Comparison of ENCODE assay signal across 13 cellular contexts in the genomic region with DNA sequence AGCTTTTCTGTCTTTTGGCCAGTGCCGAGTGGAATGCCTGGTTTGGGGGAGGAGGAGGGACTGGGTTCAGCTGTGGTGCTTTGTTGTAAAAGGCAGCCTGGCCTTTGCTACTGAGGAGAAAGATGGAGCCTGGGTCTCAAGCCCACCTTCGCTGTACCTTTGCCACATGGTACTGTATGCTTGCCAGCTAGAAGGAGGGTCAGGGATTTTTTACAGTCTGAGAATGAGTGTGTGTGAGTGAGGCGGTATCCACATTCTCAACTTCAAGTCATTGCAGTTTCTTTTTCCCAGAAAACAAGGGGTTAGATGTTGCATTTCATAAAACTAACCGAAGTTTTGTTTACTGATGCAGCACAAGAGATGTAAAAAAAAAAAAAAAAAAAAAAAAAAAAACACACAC. TPM values are rescaled to one million over a fixed set of nuclear protein-coding genes. Genes with fewer than 3 reads are reported as not detected.
DNase-seq lines count a peak whose midpoint lies in the region; ATAC-seq and TF ChIP-seq lines count a peak whose summit lies in the region.
"Not testable (repeated sequence)": the region's sequence is repeated elsewhere in the genome, so short reads cannot be mapped to it uniquely, and the experiment has no call there.
"Had no signal": no experiment of that assay in that cellular context is flagged by ENCODE, and none has a peak within 500 bp of the region (broad histone marks: within the 10 kb centered on the region; RNA-seq: fewer than 3 reads in every experiment).

No MANE protein-coding gene starts in this region.

- POLR2A ChIA-PET in Caco-2 (lab: Charles Lee), result not testable (repeated sequence)
- POLR2A ChIA-PET in IMR-90 (lab: Charles Lee; ENCODE audit: unreplicated experiment), result interaction anchor here (0.6 kb wide), 1 partner anchor 68 kb away, joined by 3 read pairs; no protein-coding TSS in a partner anchor
- POLR2A ChIA-PET in activated B cell treated with CpG ODN at 0.5 μM for 24 hours (lab: Charles Lee), result interaction anchor here (0.6 to 1.1 kb wide), 2 partner anchors 25 to 33 kb away, joined by 3 to 7 read pairs; no protein-coding TSS in a partner anchor

- ATAC-seq in IMR-90 (ENCODE audit: low read depth); activated B cell treated with CpG ODN at 0.5 μM for 24 hours (ENCODE audit: low read depth): not testable (repeated sequence)
- peak in 1 of 2 donors; percentile 60 for ATAC-seq in activated naive CD4-positive, alpha-beta T cell treated with anti-CD3 and anti-CD28 coated beads, Interleukin-2, amount 50 U/mL, for 72 hours

- not testable (repeated sequence) for H2BK5ac ChIP-seq in IMR-90 (ENCODE audit: low read depth, low read length, poor library complexity, severe bottlenecking)

- H3K36me3 Mint-ChIP-seq in Caco-2 (ENCODE audit: insufficient read depth, unreplicated experiment) (peaks cover 100% of the 10 kb centered on the region), activated B cell treated with CpG ODN at 0.5 μM for 24 hours (ENCODE audit: low read depth) (peaks cover 84% of the 10 kb centered on the region), endothelial cell (ENCODE audit: low read depth, unreplicated experiment) (peaks cover 58% of the 10 kb centered on the region), progenitor cell of endocrine pancreas (ENCODE audit: insufficient read depth) (peaks cover 43% of the 10 kb centered on the region)
- peaks cover 95% of the 10 kb centered on the region for H3K36me3 Mint-ChIP-seq in activated T-cell treated with anti-CD3 and anti-CD28 coated beads, Interleukin-2, amount 50 U/mL, for 24 hours (ENCODE audit: low read depth)
- peaks cover 27 to 44% of the 10 kb centered on the region in 2 donors for H3K36me3 Mint-ChIP-seq in activated naive CD4-positive, alpha-beta T cell treated with anti-CD3 and anti-CD28 coated beads, Interleukin-2, amount 50 U/mL, for 72 hours

- H2BK20ac ChIP-seq in IMR-90 (ENCODE audit: low read depth, low read length), result not testable (repeated sequence)

- not testable (repeated sequence) for H3K4me1 Mint-ChIP-seq in Caco-2 (ENCODE audit: low read depth, unreplicated experiment); activated B cell treated with CpG ODN at 0.5 μM for 24 hours; progenitor cell of endocrine pancreas (ENCODE audit: low read depth)
- peaks cover 29% of the 10 kb centered on the region for H3K4me1 Mint-ChIP-seq in activated T-cell treated with anti-CD3 and anti-CD28 coated beads, Interleukin-2, amount 50 U/mL, for 24 hours (ENCODE audit: low read depth)
- H3K4me1 Mint-ChIP-seq in endothelial cell (ENCODE audit: unreplicated experiment), result peaks cover 12% of the 10 kb centered on the region

- H3K9me3 ChIP-seq in Caco-2; IMR-90 (ENCODE audit: control insufficient read depth, insufficient read depth, low read length): not testable (repeated sequence)

- not testable (repeated sequence) for H2AK9ac ChIP-seq in IMR-90 (replicated peaks; ENCODE audit: low read depth, low read length, poor library complexity)

- no CpG with 5 or more reads among the region's 4 CpGs for WGBS in IMR-90 (ENCODE audit: extremely low coverage in 2 of 2, insufficient read length in 1 of 2), 2 experiments

- H3K23ac ChIP-seq in IMR-90 (ENCODE audit: low read depth, low read length), result not testable (repeated sequence)

- H3K4ac ChIP-seq in IMR-90 (ENCODE audit: low read depth, low read length), result not testable (repeated sequence)

- CTCF ChIA-PET in Caco-2 (lab: Charles Lee), result interaction anchor here (0.6 kb wide), 1 partner anchor 21 kb away, joined by 4 read pairs; no protein-coding TSS in a partner anchor
- CTCF ChIA-PET in IMR-90 (lab: Yijun Ruan, JAX), result interaction anchor here (1.0 kb wide), 1 partner anchor 9 kb away, joined by 3 read pairs; no protein-coding TSS in a partner anchor
- CTCF ChIA-PET in activated B cell treated with CpG ODN at 0.5 μM for 24 hours (lab: Charles Lee), result not testable (repeated sequence)

- not testable (repeated sequence) for H3K18ac ChIP-seq in IMR-90 (ENCODE audit: low read depth, low read length)

- DNase-seq in Caco-2; IMR-90; activated B cell treated with CpG ODN at 0.5 μM for 24 hours; activated T-cell treated with anti-CD3 and anti-CD28 coated beads, Interleukin-2, amount 50 U/mL, for 24 hours; activated naive CD4-positive, alpha-beta T cell treated with anti-CD3 and anti-CD28 coated beads, Interleukin-2, amount 50 U/mL, for 72 hours (ENCODE audit: low spot score in 2 of 2); endothelial cell (ENCODE audit: low spot score); progenitor cell of endocrine pancreas (ENCODE audit: low spot score, unreplicated experiment): not testable (repeated sequence)

- H3K4me3 Mint-ChIP-seq in Caco-2 (ENCODE audit: unreplicated experiment); activated B cell treated with CpG ODN at 0.5 μM for 24 hours; activated T-cell treated with anti-CD3 and anti-CD28 coated beads, Interleukin-2, amount 50 U/mL, for 24 hours; progenitor cell of endocrine pancreas (ENCODE audit: low read depth): not testable (repeated sequence)
- H3K4me3 Mint-ChIP-seq in endothelial cell (ENCODE audit: unreplicated experiment), result peak overlapping the region; percentile 32

- TF ChIP-seq CTCF in Caco-2 (IDR thresholded peaks at IDR 0.05; ENCODE audit: insufficient read depth in 1 of 2, low read depth in 1 of 2, low read length in 1 of 2, severe bottlenecking in 1 of 2, unreplicated experiment in 1 of 2); IMR-90 (conservative IDR thresholded peaks at IDR 0.05; ENCODE audit: low read depth, low read length); activated B cell treated with CpG ODN at 0.5 μM for 24 hours (IDR thresholded peaks at IDR 0.05); endothelial cell (IDR thresholded peaks at IDR 0.05; ENCODE audit: unreplicated experiment); progenitor cell of endocrine pancreas (IDR thresholded peaks at IDR 0.05; ENCODE audit: unreplicated experiment): not testable (repeated sequence)

- H3K56ac ChIP-seq in IMR-90 (ENCODE audit: extremely low read depth, insufficient read depth, low read length), result not testable (repeated sequence)

- not testable (repeated sequence) for H3K4me1 ChIP-seq in Caco-2
- peaks cover 18% of the 10 kb centered on the region for H3K4me1 ChIP-seq in IMR-90 (ENCODE audit: control insufficient read depth, insufficient read depth, low read length)

- TF ChIP-seq POLR2A in IMR-90 (IDR thresholded peaks at IDR 0.05; ENCODE audit: low read depth, low read length), result not testable (repeated sequence)

- dilution Hi-C loops in IMR-90 (cut with HindIII; ENCODE audit: low sequenced_read_pairs, unreplicated experiment), result not testable (repeated sequence)

- not testable (repeated sequence) for H4K8ac ChIP-seq in IMR-90 (ENCODE audit: low read depth in 2 of 2, low read length in 2 of 2)

- not testable (repeated sequence) for TF ChIP-seq RAD21 in IMR-90 (IDR thresholded peaks at IDR 0.05; ENCODE audit: low read length)

- not testable (repeated sequence) for H3K9ac ChIP-seq in IMR-90 (ENCODE audit: low read depth, low read length)

- not testable (repeated sequence) for H3K4me2 ChIP-seq in IMR-90 (ENCODE audit: low read depth, low read length)

- not testable (repeated sequence) for H4K5ac ChIP-seq in IMR-90 (ENCODE audit: low read depth, low read length)

- in situ Hi-C loops in IMR-90 (cut with MboI; ENCODE audit: low sequenced_read_pairs), result not testable (repeated sequence)

- H3K9me3 Mint-ChIP-seq in Caco-2 (ENCODE audit: unreplicated experiment); activated B cell treated with CpG ODN at 0.5 μM for 24 hours; activated T-cell treated with anti-CD3 and anti-CD28 coated beads, Interleukin-2, amount 50 U/mL, for 24 hours; activated naive CD4-positive, alpha-beta T cell treated with anti-CD3 and anti-CD28 coated beads, Interleukin-2, amount 50 U/mL, for 72 hours; endothelial cell (ENCODE audit: unreplicated experiment); progenitor cell of endocrine pancreas (ENCODE audit: low read depth): not testable (repeated sequence)

- not testable (repeated sequence) for H2BK15ac ChIP-seq in IMR-90 (ENCODE audit: low read depth, low read length)

- H4K91ac ChIP-seq in IMR-90 (ENCODE audit: insufficient read depth, low read depth, low read length), result not testable (repeated sequence)

- intact Hi-C loops in Caco-2 (cut with micrococcal nuclease; ENCODE audit: unreplicated experiment); IMR-90 (cut with micrococcal nuclease); activated B cell treated with CpG ODN at 0.5 μM for 24 hours (cut with micrococcal nuclease): not testable (repeated sequence)

- H3K4me3 ChIP-seq in Caco-2 (ENCODE audit: low read depth, low read length); IMR-90 (ENCODE audit: insufficient read depth, low read depth, low read length): not testable (repeated sequence)

- H3K9me1 ChIP-seq in IMR-90 (ENCODE audit: insufficient read depth, low read length), result peaks cover 14% of the 10 kb centered on the region

- not testable (repeated sequence) for H3K27ac Mint-ChIP-seq in Caco-2 (ENCODE audit: unreplicated experiment); endothelial cell (ENCODE audit: unreplicated experiment)
- H3K27ac Mint-ChIP-seq in activated B cell treated with CpG ODN at 0.5 μM for 24 hours (peak overlapping the region; percentile 30), progenitor cell of endocrine pancreas (peak overlapping the region; percentile 29)
- peak overlapping the region; percentile 39 for H3K27ac Mint-ChIP-seq in activated T-cell treated with anti-CD3 and anti-CD28 coated beads, Interleukin-2, amount 50 U/mL, for 24 hours
- H3K27ac Mint-ChIP-seq in activated naive CD4-positive, alpha-beta T cell treated with anti-CD3 and anti-CD28 coated beads, Interleukin-2, amount 50 U/mL, for 72 hours, result peak overlapping the region; percentile 3 to 7

- not testable (repeated sequence) for H3K14ac ChIP-seq in IMR-90 (replicated peaks; ENCODE audit: low read depth, low read length)

- not testable (repeated sequence) for H2AFZ ChIP-seq in IMR-90 (replicated peaks; ENCODE audit: low read length, poor library complexity)

- not testable (repeated sequence) for H2BK120ac ChIP-seq in IMR-90 (ENCODE audit: low read depth, low read length)

- peaks cover 24% of the 10 kb centered on the region for H3K36me3 ChIP-seq in Caco-2 (ENCODE audit: control insufficient read depth, insufficient read depth, low read length)
- peaks cover 47% of the 10 kb centered on the region for H3K36me3 ChIP-seq in IMR-90 (ENCODE audit: control insufficient read depth, insufficient read depth, low read length)

- H3K79me1 ChIP-seq in IMR-90 (ENCODE audit: low read depth in 1 of 2, low read length in 2 of 2), result peaks cover 22 to 45% of the 10 kb centered on the region in 2 experiments

- peaks cover 49% of the 10 kb centered on the region for H4K20me1 ChIP-seq in IMR-90 (ENCODE audit: insufficient read depth, low read length)

- BruUV-seq in Caco-2 (replicated peaks; lab: Mats Ljungman, UMichigan), result TSS peak; percentile 69
- BruUV-seq in IMR-90 (replicated peaks; lab: Mats Ljungman, UMichigan), result TSS peak; percentile 89

- H3K27me3 Mint-ChIP-seq in Caco-2 (ENCODE audit: insufficient read depth, unreplicated experiment); activated B cell treated with CpG ODN at 0.5 μM for 24 hours; activated T-cell treated with anti-CD3 and anti-CD28 coated beads, Interleukin-2, amount 50 U/mL, for 24 hours; endothelial cell (ENCODE audit: unreplicated experiment); progenitor cell of endocrine pancreas: not testable (repeated sequence)

- H2AK5ac ChIP-seq in IMR-90 (ENCODE audit: low read depth, low read length), result not testable (repeated sequence)

- H3K27me3 ChIP-seq in Caco-2 (replicated peaks; ENCODE audit: control insufficient read depth, insufficient read depth, low read length); IMR-90 (ENCODE audit: control insufficient read depth, insufficient read depth, low read length): not testable (repeated sequence)

- H3K27ac ChIP-seq in IMR-90 (ENCODE audit: insufficient read depth, low read length), result not testable (repeated sequence)

RNA-seq across cellular contexts. Expression of gene TBKBP1, which starts 11.2 kb away (rescaled TPM):
- 27.4 and 30.4 TPM in 2 replicates for total RNA-seq in Caco-2 (2022)
- 3.4 and 3.6 TPM in 2 replicates for total RNA-seq in IMR-90 (2012; rRNA removed)
- polyA plus RNA-seq in IMR-90 (2012; rRNA removed), result 7.6 and 8.5 TPM in 2 replicates
- polyA plus RNA-seq in IMR-90 (2012; cell fraction: cytosol; rRNA removed), result 2.7 and 7.8 TPM in 2 replicates
- polyA plus RNA-seq in IMR-90 (2012; cell fraction: nucleus; rRNA removed; ENCODE audit: low replicate concordance), result 52.0 and 59.7 TPM in 2 replicates
- 3.6 and 4.1 TPM in 2 replicates for total RNA-seq in activated B cell treated with CpG ODN at 0.5 μM for 24 hours
- 10 to 100 TPM; 15.4 to 21.4 TPM for total RNA-seq in activated naive CD4-positive, alpha-beta T cell treated with anti-CD3 and anti-CD28 coated beads, Interleukin-2, amount 50 U/mL, for 72 hours
- 31.4 TPM for total RNA-seq in endothelial cell (ENCODE audit: unreplicated experiment)
- 21.7 and 23.2 TPM in 2 replicates for total RNA-seq in progenitor cell of endocrine pancreas

RNA-seq across cellular contexts. Expression of gene KPNB1, which starts 33.0 kb away (rescaled TPM):
- 967 and 1,072 TPM in 2 replicates for total RNA-seq in Caco-2 (2022)
- 659 and 1,082 TPM in 2 replicates for total RNA-seq in IMR-90 (2012; rRNA removed)
- polyA plus RNA-seq in IMR-90 (2012; rRNA removed), result 191 and 206 TPM in 2 replicates
- polyA plus RNA-seq in IMR-90 (2012; cell fraction: cytosol; rRNA removed), result 78.7 and 81.9 TPM in 2 replicates
- 66.4 and 160 TPM in 2 replicates for polyA plus RNA-seq in IMR-90 (2012; cell fraction: nucleus; rRNA removed; ENCODE audit: low replicate concordance)
- total RNA-seq in activated B cell treated with CpG ODN at 0.5 μM for 24 hours, result 361 and 365 TPM in 2 replicates
- total RNA-seq in activated naive CD4-positive, alpha-beta T cell treated with anti-CD3 and anti-CD28 coated beads, Interleukin-2, amount 50 U/mL, for 72 hours, result 100 to 1,000 TPM; 560 to 601 TPM
- 376 TPM for total RNA-seq in endothelial cell (ENCODE audit: unreplicated experiment)
- total RNA-seq in progenitor cell of endocrine pancreas, result 379 and 386 TPM in 2 replicates

RNA-seq across cellular contexts. Expression of gene TBX21, which starts 50.3 kb away (rescaled TPM):
- total RNA-seq in Caco-2 (2022), result not detected in 2 replicates
- total RNA-seq in IMR-90 (2012; rRNA removed), result not detected in 2 replicates
- not detected in 2 replicates for polyA plus RNA-seq in IMR-90 (2012; rRNA removed)
- not detected in 2 replicates for polyA plus RNA-seq in IMR-90 (2012; cell fraction: cytosol; rRNA removed)
- not detected in 2 replicates for polyA plus RNA-seq in IMR-90 (2012; cell fraction: nucleus; rRNA removed; ENCODE audit: low replicate concordance)
- total RNA-seq in activated B cell treated with CpG ODN at 0.5 μM for 24 hours, result 3.6 and 3.8 TPM in 2 replicates
- total RNA-seq in activated naive CD4-positive, alpha-beta T cell treated with anti-CD3 and anti-CD28 coated beads, Interleukin-2, amount 50 U/mL, for 72 hours, result 10 to 100 TPM; 39.6 to 73.5 TPM
- total RNA-seq in endothelial cell (ENCODE audit: unreplicated experiment), result 0.21 TPM
- total RNA-seq in progenitor cell of endocrine pancreas, result not detected in 2 replicates
- total RNA-seq: H7, HFFc6, HT1080, LHCN-M2, MCF 10A, OCI-LY7 had no signal
